Comparison of ENCODE assay signal across 1 cellular context in the genomic region with DNA sequence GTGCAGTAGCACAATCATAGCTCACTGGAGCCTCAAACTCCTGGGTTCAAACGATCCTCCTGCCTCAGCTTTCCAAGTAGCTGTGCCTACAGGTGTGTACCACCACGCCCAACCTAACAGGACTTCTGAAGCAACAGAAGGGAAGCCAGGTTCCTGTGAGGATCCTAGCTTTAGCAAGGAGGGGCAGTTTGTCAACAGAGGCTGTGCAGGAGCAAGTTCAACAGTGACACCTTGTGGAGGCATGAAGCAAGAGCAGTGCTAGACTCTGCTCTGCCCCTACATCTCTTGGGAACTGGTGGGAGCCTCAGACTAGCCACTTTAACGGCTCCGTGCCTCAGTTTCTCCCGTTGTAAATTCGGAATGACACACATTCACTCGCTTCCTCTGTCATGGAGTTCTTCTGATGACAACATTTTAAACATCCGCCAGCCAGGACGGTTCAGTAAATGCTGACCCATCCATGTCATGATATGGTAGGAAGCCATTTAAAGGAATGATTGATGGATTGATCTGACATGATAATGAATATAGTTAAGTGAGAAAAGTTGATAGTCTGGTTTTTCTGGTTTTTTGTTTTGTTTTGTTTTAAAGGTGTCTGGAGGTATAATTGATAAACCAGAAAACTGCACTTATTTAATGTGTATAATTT.
TF ChIP-seq lines count a peak whose summit lies in the region.

No MANE protein-coding gene starts in this region.

TF ChIP-seq in HepG2, 621 proteins besides CTCF, POLR2A, EP300 and RAD21 (continued from another document and continues in another):
- TF ChIP-seq, protein P1, sequence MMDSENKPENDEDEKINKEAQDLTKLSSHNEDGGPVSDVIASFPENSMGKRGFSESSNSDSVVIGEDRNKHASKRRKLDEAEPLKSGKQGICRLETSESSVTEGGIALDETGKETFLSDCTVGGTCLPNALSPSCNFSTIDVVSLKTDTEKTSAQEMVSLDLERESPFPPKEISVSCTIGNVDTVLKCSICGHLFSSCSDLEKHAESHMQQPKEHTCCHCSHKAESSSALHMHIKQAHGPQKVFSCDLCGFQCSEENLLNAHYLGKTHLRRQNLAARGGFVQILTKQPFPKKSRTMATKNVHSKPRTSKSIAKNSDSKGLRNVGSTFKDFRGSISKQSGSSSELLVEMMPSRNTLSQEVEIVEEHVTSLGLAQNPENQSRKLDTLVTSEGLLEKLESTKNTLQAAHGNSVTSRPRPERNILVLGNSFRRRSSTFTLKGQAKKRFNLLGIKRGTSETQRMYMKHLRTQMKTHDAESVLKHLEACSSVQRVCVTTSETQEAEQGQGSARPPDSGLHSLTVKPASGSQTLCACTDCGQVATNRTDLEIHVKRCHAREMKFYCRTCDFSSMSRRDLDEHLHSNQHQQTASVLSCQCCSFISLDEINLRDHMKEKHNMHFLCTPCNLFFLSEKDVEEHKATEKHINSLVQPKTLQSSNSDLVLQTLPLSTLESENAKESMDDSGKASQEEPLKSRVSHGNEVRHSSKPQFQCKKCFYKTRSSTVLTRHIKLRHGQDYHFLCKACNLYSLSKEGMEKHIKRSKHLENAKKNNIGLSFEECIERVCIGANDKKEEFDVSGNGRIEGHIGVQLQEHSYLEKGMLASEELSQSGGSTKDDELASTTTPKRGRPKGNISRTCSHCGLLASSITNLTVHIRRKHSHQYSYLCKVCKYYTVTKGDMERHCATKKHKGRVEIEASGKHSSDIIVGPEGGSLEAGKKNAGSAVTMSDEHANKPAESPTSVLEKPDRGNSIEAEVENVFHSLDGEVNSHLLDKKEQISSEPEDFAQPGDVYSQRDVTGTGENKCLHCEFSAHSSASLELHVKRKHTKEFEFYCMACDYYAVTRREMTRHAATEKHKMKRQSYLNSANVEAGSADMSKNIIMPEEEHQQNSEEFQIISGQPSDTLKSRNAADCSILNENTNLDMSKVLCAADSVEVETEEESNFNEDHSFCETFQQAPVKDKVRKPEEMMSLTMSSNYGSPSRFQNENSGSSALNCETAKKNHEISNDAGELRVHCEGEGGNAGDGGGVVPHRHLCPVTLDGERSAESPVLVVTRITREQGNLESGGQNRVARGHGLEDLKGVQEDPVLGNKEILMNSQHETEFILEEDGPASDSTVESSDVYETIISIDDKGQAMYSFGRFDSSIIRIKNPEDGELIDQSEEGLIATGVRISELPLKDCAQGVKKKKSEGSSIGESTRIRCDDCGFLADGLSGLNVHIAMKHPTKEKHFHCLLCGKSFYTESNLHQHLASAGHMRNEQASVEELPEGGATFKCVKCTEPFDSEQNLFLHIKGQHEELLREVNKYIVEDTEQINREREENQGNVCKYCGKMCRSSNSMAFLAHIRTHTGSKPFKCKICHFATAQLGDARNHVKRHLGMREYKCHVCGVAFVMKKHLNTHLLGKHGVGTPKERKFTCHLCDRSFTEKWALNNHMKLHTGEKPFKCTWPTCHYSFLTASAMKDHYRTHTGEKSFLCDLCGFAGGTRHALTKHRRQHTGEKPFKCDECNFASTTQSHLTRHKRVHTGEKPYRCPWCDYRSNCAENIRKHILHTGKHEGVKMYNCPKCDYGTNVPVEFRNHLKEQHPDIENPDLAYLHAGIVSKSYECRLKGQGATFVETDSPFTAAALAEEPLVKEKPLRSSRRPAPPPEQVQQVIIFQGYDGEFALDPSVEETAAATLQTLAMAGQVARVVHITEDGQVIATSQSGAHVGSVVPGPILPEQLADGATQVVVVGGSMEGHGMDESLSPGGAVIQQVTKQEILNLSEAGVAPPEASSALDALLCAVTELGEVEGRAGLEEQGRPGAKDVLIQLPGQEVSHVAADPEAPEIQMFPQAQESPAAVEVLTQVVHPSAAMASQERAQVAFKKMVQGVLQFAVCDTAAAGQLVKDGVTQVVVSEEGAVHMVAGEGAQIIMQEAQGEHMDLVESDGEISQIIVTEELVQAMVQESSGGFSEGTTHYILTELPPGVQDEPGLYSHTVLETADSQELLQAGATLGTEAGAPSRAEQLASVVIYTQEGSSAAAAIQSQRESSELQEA (CRISPR knock-in tag; IDR thresholded peaks at IDR 0.05; ENCODE audit: not compliant biosample characterization): no peak
- TF ChIP-seq MIER3 (CRISPR knock-in tag; IDR thresholded peaks at IDR 0.05; ENCODE audit: borderline replicate concordance): no peak
- TF ChIP-seq ZNF556 (CRISPR knock-in tag; IDR thresholded peaks at IDR 0.05; ENCODE audit: borderline replicate concordance): peak; percentile 66; the same call in 1 of the 2 replicates
- TF ChIP-seq SNAPC2 (CRISPR knock-in tag; IDR thresholded peaks at IDR 0.05): no peak
- no peak for TF ChIP-seq TCF7L2 (IDR thresholded peaks at IDR 0.05; ENCODE audit: low read depth, low read length)
- TF ChIP-seq ZNF431 (CRISPR knock-in tag; IDR thresholded peaks at IDR 0.05; ENCODE audit: borderline replicate concordance, low read depth): no peak
- TF ChIP-seq ZZZ3 (CRISPR knock-in tag; IDR thresholded peaks at IDR 0.05; ENCODE audit: borderline replicate concordance): no peak
- TF ChIP-seq, protein P2, sequence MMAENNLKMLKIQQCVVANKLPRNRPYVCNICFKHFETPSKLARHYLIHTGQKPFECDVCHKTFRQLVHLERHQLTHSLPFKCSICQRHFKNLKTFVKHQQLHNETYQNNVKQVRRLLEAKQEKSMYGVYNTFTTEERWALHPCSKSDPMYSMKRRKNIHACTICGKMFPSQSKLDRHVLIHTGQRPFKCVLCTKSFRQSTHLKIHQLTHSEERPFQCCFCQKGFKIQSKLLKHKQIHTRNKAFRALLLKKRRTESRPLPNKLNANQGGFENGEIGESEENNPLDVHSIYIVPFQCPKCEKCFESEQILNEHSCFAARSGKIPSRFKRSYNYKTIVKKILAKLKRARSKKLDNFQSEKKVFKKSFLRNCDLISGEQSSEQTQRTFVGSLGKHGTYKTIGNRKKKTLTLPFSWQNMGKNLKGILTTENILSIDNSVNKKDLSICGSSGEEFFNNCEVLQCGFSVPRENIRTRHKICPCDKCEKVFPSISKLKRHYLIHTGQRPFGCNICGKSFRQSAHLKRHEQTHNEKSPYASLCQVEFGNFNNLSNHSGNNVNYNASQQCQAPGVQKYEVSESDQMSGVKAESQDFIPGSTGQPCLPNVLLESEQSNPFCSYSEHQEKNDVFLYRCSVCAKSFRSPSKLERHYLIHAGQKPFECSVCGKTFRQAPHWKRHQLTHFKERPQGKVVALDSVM (CRISPR knock-in tag; IDR thresholded peaks at IDR 0.05): no peak
- no peak for TF ChIP-seq ZSCAN31 (CRISPR knock-in tag; IDR thresholded peaks at IDR 0.05; ENCODE audit: low read depth)
- TF ChIP-seq JARID2 (CRISPR knock-in tag; IDR thresholded peaks at IDR 0.05; ENCODE audit: insufficient replicate concordance): no peak
- peak; percentile 58; the same call in 1 of the 2 replicates for TF ChIP-seq FOXO1 (CRISPR knock-in tag; IDR thresholded peaks at IDR 0.05)
- no peak for TF ChIP-seq ZNF678 (CRISPR knock-in tag; IDR thresholded peaks at IDR 0.05)
- no peak for TF ChIP-seq MAF1 (CRISPR knock-in tag; IDR thresholded peaks at IDR 0.05; ENCODE audit: borderline replicate concordance)
- no peak for TF ChIP-seq ZNF160 (CRISPR knock-in tag; IDR thresholded peaks at IDR 0.05)
- TF ChIP-seq THYN1 (CRISPR knock-in tag; IDR thresholded peaks at IDR 0.05; ENCODE audit: borderline replicate concordance, low read depth): no peak
- no peak for TF ChIP-seq ZNF644 (CRISPR knock-in tag; IDR thresholded peaks at IDR 0.05; ENCODE audit: low read depth)
- no peak for TF ChIP-seq CENPX (CRISPR knock-in tag; IDR thresholded peaks at IDR 0.05)
- TF ChIP-seq, protein P3, sequence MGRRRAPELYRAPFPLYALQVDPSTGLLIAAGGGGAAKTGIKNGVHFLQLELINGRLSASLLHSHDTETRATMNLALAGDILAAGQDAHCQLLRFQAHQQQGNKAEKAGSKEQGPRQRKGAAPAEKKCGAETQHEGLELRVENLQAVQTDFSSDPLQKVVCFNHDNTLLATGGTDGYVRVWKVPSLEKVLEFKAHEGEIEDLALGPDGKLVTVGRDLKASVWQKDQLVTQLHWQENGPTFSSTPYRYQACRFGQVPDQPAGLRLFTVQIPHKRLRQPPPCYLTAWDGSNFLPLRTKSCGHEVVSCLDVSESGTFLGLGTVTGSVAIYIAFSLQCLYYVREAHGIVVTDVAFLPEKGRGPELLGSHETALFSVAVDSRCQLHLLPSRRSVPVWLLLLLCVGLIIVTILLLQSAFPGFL (CRISPR knock-in tag; IDR thresholded peaks at IDR 0.05): no peak
- TF ChIP-seq NR2F6 (IDR thresholded peaks at IDR 0.05): no peak
- no peak; the same call in 1 of the 2 replicates for TF ChIP-seq NR2F6 (CRISPR knock-in tag; IDR thresholded peaks at IDR 0.05)
- TF ChIP-seq SP4 (CRISPR knock-in tag; IDR thresholded peaks at IDR 0.05): 0 out of 2 replicates have a peak, but pooled peaks have one; percentile 39
- no peak for TF ChIP-seq ZNF468 (CRISPR knock-in tag; IDR thresholded peaks at IDR 0.05)
- TF ChIP-seq RNF2 (conservative IDR thresholded peaks at IDR 0.05; ENCODE audit: low read depth): no peak
- no peak for TF ChIP-seq TRIM24 (CRISPR knock-in tag; IDR thresholded peaks at IDR 0.05)
- TF ChIP-seq ZNF652 (CRISPR knock-in tag; IDR thresholded peaks at IDR 0.05; ENCODE audit: borderline replicate concordance, low read depth): no peak
- no peak for TF ChIP-seq AHR (CRISPR knock-in tag; IDR thresholded peaks at IDR 0.05)
- no peak for TF ChIP-seq HDAC1 (CRISPR knock-in tag; IDR thresholded peaks at IDR 0.05)
- TF ChIP-seq ZNF20 (CRISPR knock-in tag; IDR thresholded peaks at IDR 0.05): no peak
- no peak for TF ChIP-seq RXRB (CRISPR knock-in tag; IDR thresholded peaks at IDR 0.05; ENCODE audit: borderline replicate concordance)
- TF ChIP-seq, protein P4, sequence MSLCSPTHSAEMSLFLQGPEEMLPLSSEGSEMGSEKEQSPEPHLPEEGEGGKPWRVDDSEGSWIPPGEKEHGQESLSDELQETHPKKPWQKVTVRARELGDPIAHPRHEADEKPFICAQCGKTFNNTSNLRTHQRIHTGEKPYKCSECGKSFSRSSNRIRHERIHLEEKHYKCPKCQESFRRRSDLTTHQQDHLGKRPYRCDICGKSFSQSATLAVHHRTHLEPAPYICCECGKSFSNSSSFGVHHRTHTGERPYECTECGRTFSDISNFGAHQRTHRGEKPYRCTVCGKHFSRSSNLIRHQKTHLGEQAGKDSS (CRISPR knock-in tag; IDR thresholded peaks at IDR 0.05; ENCODE audit: borderline replicate concordance, low read depth): no peak
- TF ChIP-seq RFX3 (CRISPR knock-in tag; IDR thresholded peaks at IDR 0.05): no peak
- TF ChIP-seq ZNF749 (CRISPR knock-in tag; IDR thresholded peaks at IDR 0.05; ENCODE audit: borderline replicate concordance): no peak
- no peak for TF ChIP-seq ZNF746 (CRISPR knock-in tag; IDR thresholded peaks at IDR 0.05)
- TF ChIP-seq, protein P5, sequence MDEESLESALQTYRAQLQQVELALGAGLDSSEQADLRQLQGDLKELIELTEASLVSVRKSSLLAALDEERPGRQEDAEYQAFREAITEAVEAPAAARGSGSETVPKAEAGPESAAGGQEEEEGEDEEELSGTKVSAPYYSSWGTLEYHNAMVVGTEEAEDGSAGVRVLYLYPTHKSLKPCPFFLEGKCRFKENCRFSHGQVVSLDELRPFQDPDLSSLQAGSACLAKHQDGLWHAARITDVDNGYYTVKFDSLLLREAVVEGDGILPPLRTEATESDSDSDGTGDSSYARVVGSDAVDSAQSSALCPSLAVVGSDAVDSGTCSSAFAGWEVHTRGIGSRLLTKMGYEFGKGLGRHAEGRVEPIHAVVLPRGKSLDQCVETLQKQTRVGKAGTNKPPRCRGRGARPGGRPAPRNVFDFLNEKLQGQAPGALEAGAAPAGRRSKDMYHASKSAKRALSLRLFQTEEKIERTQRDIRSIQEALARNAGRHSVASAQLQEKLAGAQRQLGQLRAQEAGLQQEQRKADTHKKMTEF (CRISPR knock-in tag; IDR thresholded peaks at IDR 0.05): no peak
- TF ChIP-seq ZNF772 (CRISPR knock-in tag; IDR thresholded peaks at IDR 0.05): no peak; the same call in 1 of the 2 replicates
- TF ChIP-seq NFYB (CRISPR knock-in tag; IDR thresholded peaks at IDR 0.05): no peak
- no peak for TF ChIP-seq BRCA1 (CRISPR knock-in tag; IDR thresholded peaks at IDR 0.05)
- TF ChIP-seq, protein P6, sequence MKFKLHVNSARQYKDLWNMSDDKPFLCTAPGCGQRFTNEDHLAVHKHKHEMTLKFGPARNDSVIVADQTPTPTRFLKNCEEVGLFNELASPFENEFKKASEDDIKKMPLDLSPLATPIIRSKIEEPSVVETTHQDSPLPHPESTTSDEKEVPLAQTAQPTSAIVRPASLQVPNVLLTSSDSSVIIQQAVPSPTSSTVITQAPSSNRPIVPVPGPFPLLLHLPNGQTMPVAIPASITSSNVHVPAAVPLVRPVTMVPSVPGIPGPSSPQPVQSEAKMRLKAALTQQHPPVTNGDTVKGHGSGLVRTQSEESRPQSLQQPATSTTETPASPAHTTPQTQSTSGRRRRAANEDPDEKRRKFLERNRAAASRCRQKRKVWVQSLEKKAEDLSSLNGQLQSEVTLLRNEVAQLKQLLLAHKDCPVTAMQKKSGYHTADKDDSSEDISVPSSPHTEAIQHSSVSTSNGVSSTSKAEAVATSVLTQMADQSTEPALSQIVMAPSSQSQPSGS (CRISPR knock-in tag; IDR thresholded peaks at IDR 0.05): peak; percentile 29; the same call in 1 of the 2 replicates
- TF ChIP-seq, protein P7, sequence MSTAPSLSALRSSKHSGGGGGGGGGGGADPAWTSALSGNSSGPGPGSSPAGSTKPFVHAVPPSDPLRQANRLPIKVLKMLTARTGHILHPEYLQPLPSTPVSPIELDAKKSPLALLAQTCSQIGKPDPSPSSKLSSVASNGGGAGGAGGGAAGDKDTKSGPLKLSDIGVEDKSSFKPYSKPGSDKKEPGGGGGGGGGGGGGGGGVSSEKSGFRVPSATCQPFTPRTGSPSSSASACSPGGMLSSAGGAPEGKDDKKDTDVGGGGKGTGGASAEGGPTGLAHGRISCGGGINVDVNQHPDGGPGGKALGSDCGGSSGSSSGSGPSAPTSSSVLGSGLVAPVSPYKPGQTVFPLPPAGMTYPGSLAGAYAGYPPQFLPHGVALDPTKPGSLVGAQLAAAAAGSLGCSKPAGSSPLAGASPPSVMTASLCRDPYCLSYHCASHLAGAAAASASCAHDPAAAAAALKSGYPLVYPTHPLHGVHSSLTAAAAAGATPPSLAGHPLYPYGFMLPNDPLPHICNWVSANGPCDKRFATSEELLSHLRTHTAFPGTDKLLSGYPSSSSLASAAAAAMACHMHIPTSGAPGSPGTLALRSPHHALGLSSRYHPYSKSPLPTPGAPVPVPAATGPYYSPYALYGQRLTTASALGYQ (CRISPR knock-in tag; IDR thresholded peaks at IDR 0.05): no peak; the same call in 1 of the 2 replicates
- no peak for TF ChIP-seq SALL1 (CRISPR knock-in tag; IDR thresholded peaks at IDR 0.05)
- peak; percentile 54; the same call in 1 of the 2 replicates for TF ChIP-seq TARDBP (CRISPR knock-in tag; IDR thresholded peaks at IDR 0.05)
- TF ChIP-seq CBX5 (CRISPR knock-in tag; IDR thresholded peaks at IDR 0.05; ENCODE audit: borderline replicate concordance): peak; percentile 99
- TF ChIP-seq, protein P8, sequence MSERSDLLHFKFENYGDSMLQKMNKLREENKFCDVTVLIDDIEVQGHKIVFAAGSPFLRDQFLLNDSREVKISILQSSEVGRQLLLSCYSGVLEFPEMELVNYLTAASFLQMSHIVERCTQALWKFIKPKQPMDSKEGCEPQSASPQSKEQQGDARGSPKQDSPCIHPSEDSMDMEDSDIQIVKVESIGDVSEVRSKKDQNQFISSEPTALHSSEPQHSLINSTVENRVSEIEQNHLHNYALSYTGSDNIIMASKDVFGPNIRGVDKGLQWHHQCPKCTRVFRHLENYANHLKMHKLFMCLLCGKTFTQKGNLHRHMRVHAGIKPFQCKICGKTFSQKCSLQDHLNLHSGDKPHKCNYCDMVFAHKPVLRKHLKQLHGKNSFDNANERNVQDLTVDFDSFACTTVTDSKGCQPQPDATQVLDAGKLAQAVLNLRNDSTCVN (CRISPR knock-in tag; IDR thresholded peaks at IDR 0.05; ENCODE audit: borderline replicate concordance): no peak
- TF ChIP-seq TEAD2 (CRISPR knock-in tag; IDR thresholded peaks at IDR 0.05): no peak
